8 cellular contexts compared by ENCODE assay signal in the genomic region with DNA sequence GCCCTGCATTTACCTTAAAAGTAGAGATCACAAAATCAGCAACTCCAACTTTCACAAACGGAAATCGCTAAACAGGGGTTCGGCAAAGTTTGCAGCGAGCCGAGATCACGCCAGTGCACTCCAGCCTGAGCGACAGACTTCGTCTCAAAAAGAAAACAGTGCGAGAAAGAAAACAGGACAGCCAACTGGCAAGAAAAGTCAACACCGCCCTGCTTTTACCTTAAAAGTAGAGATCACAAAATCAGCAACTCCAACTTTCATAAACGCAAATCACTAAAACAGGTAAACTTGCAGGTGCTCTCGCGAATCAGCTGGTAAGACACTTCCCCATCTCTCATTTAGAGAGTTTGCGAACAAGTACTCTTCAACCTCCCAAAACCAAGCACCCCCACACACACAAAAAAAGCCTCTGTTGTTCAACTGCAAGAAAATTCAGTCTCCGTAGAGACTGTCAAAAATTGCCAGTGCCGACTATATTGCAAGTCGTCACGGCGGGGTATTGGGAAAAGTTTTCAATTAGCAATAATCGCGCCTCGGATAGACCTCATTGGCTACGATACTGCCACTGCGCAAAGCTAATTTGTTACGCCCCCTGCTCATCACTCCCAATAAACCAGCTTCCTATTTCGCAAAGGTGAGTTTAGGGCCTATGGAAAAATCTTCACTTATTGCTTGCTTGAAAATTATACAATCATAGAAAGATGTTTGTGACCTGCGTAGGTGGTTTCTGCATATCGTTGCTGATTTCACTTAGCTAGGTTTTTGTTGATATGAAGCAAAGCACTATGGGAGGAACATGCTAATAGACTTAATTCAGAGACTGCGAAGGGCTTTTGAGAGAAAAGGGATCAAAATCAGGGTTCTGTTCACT. TPM values are rescaled to one million over a fixed set of nuclear protein-coding genes. Genes with fewer than 3 reads are reported as not detected.
A peak's percentile ranks its signal among the peaks of the same experiment; 100 is the strongest.
DNase-seq lines count a peak whose midpoint lies in the region; ATAC-seq and TF ChIP-seq lines count a peak whose summit lies in the region.

Gene RNU4-1, minus strand, starts transcription at position 577 of the 871 bp plus-strand sequence.

- no peaks in the 10 kb centered on the region for H3K9me3 ChIP-seq in neural progenitor cell (ENCODE audit: low read depth)

- H3K36me3 Mint-ChIP-seq in GM23338 (ENCODE audit: low read depth) (no peaks in the 10 kb centered on the region), neural progenitor cell (no peaks in the 10 kb centered on the region)

- H3K9ac ChIP-seq in neural progenitor cell: peak within 1 kb of the TSS; percentile 98

- peaks cover 3% of the 10 kb centered on the region for H3K27me3 Mint-ChIP-seq in GM23338 (ENCODE audit: insufficient read depth, low read depth, poor library complexity)
- H3K27me3 Mint-ChIP-seq in neural progenitor cell (ENCODE audit: insufficient read depth, low read depth): peaks cover 7% of the 10 kb centered on the region

- peaks cover 12% of the 10 kb centered on the region for H3F3A ChIP-seq in GM23338 (replicated peaks; ENCODE audit: low read depth)
- H3F3A ChIP-seq in neural progenitor cell (ENCODE audit: low read depth): peaks cover 47% of the 10 kb centered on the region

- H3K27ac Mint-ChIP-seq in GM23338 (no peak within 1 kb of the TSS), neural progenitor cell (no peak within 1 kb of the TSS)

- no peak for TF ChIP-seq CTCF in GM23338 (conservative IDR thresholded peaks at IDR 0.05; ENCODE audit: low read depth in 2 of 2)
- no peak for TF ChIP-seq CTCF in foreskin keratinocyte (conservative IDR thresholded peaks at IDR 0.05)
- no peak for TF ChIP-seq CTCF in neural progenitor cell (IDR thresholded peaks at IDR 0.05)

- H3K27me3 ChIP-seq in GM23338 (ENCODE audit: insufficient read depth) (no peaks in the 10 kb centered on the region), foreskin keratinocyte (no peaks in the 10 kb centered on the region), neural progenitor cell (no peaks in the 10 kb centered on the region)

- H3K9me3 Mint-ChIP-seq in GM23338 (no peaks in the 10 kb centered on the region), neural progenitor cell (no peaks in the 10 kb centered on the region)

- H3K36me3 ChIP-seq in GM23338 (ENCODE audit: insufficient read depth) (no peaks in the 10 kb centered on the region), neural progenitor cell (no peaks in the 10 kb centered on the region)

- peak within 1 kb of the TSS; percentile 99 for H3K27ac ChIP-seq in GM23338 (ENCODE audit: low read depth)
- H3K27ac ChIP-seq in foreskin keratinocyte: peak within 1 kb of the TSS; percentile 100
- H3K27ac ChIP-seq in neural progenitor cell: peak within 1 kb of the TSS; percentile 100

- no peaks in the 10 kb centered on the region for H3K9me2 ChIP-seq in GM23338 (ENCODE audit: insufficient read depth)

- H3K4me1 Mint-ChIP-seq in GM23338 (peaks cover 5% of the 10 kb centered on the region), neural progenitor cell (peaks cover 9% of the 10 kb centered on the region)

- no peaks in the 10 kb centered on the region for H4K20me1 ChIP-seq in GM23338 (replicated peaks; ENCODE audit: insufficient read depth)
- H4K20me1 ChIP-seq in neural progenitor cell (ENCODE audit: low read depth): no peaks in the 10 kb centered on the region

- H3K4me3 ChIP-seq in GM23338 (peak within 1 kb of the TSS; percentile 54), neural progenitor cell (peak within 1 kb of the TSS; percentile 49)

- DNase-seq in DMS79 (lab: John Stamatoyannopoulos, UW) (peak; percentile 93), GM23338 (ENCODE audit: low spot score) (peak; percentile 95), M059J (ENCODE audit: low read depth) (peak; percentile 96), SHP77 (lab: John Stamatoyannopoulos, UW) (peak; percentile 97), foreskin keratinocyte (peak; percentile 95 to 98), neural progenitor cell (ENCODE audit: low spot score) (peak; percentile 89), stromal cell of bone marrow (ENCODE audit: low read depth) (peak; percentile 77)
- peak; percentile 58 for DNase-seq in activated T-helper 9 cell treated with anti-CD3 and anti-CD28 coated beads, Interleukin-2, amount 50 U/mL, for 16 hours (ENCODE audit: low read depth)

- H3K79me2 ChIP-seq in GM23338 (replicated peaks; ENCODE audit: insufficient read depth) (no peaks in the 10 kb centered on the region), neural progenitor cell (ENCODE audit: low read depth) (no peaks in the 10 kb centered on the region)

- H3K4me1 ChIP-seq in GM23338 (ENCODE audit: insufficient read depth) (peaks cover 4% of the 10 kb centered on the region; the same call in 1 of the 2 replicates), foreskin keratinocyte (no peaks in the 10 kb centered on the region), neural progenitor cell (peaks cover 6% of the 10 kb centered on the region)

- no peak within 1 kb of the TSS for H2AFZ ChIP-seq in GM23338
- peak within 1 kb of the TSS; percentile 66 for H2AFZ ChIP-seq in neural progenitor cell (replicated peaks)

- H3K4me3 Mint-ChIP-seq in GM23338 (no peak within 1 kb of the TSS), neural progenitor cell (no peak within 1 kb of the TSS)

- peak within 1 kb of the TSS; percentile 75 for H3K4me2 ChIP-seq in GM23338
- peak within 1 kb of the TSS; percentile 74 for H3K4me2 ChIP-seq in neural progenitor cell

- ATAC-seq in GM23338: peak; percentile 54
- peak; percentile 58 for ATAC-seq in foreskin keratinocyte

TF ChIP-seq in GM23338, 12 proteins besides CTCF, POLR2A, EP300 and RAD21:
- TF ChIP-seq ETS1 (IDR thresholded peaks at IDR 0.05) (peak; percentile 95), STAT1 (IDR thresholded peaks at IDR 0.05; ENCODE audit: unreplicated experiment) (no peak), EZH2 (IDR thresholded peaks at IDR 0.05; ENCODE audit: low read depth, unreplicated experiment) (no peak), EZH2phosphoT487 (IDR thresholded peaks at IDR 0.05; ENCODE audit: unreplicated experiment) (no peak), ZNF114 (CRISPR knock-in tag; IDR thresholded peaks at IDR 0.05) (no peak), POLR2AphosphoS5 (IDR thresholded peaks at IDR 0.05; ENCODE audit: low read depth) (peak; percentile 100), ZNF331 (CRISPR knock-in tag; IDR thresholded peaks at IDR 0.05; ENCODE audit: low read depth) (0 out of 2 replicates have a peak, but pooled peaks have one; percentile 4), JUNB (IDR thresholded peaks at IDR 0.05; ENCODE audit: unreplicated experiment) (no peak), NANOG (IDR thresholded peaks at IDR 0.05; ENCODE audit: borderline replicate concordance) (0 out of 2 replicates have a peak, but pooled peaks have one; percentile 19), CREB1 (CRISPR knock-in tag; IDR thresholded peaks at IDR 0.05; ENCODE audit: low read depth) (peak; percentile 72)
- TF ChIP-seq, protein P1, sequence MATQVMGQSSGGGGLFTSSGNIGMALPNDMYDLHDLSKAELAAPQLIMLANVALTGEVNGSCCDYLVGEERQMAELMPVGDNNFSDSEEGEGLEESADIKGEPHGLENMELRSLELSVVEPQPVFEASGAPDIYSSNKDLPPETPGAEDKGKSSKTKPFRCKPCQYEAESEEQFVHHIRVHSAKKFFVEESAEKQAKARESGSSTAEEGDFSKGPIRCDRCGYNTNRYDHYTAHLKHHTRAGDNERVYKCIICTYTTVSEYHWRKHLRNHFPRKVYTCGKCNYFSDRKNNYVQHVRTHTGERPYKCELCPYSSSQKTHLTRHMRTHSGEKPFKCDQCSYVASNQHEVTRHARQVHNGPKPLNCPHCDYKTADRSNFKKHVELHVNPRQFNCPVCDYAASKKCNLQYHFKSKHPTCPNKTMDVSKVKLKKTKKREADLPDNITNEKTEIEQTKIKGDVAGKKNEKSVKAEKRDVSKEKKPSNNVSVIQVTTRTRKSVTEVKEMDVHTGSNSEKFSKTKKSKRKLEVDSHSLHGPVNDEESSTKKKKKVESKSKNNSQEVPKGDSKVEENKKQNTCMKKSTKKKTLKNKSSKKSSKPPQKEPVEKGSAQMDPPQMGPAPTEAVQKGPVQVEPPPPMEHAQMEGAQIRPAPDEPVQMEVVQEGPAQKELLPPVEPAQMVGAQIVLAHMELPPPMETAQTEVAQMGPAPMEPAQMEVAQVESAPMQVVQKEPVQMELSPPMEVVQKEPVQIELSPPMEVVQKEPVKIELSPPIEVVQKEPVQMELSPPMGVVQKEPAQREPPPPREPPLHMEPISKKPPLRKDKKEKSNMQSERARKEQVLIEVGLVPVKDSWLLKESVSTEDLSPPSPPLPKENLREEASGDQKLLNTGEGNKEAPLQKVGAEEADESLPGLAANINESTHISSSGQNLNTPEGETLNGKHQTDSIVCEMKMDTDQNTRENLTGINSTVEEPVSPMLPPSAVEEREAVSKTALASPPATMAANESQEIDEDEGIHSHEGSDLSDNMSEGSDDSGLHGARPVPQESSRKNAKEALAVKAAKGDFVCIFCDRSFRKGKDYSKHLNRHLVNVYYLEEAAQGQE (IDR thresholded peaks at IDR 0.05; ENCODE audit: unreplicated experiment): no peak

RNA-seq across cellular contexts. Expression of gene RNU4-1, which starts in this region (rescaled TPM):
- under 0.01 TPM in 1 of 2 replicates, not detected in the other for total RNA-seq in GM23338 (2014; rRNA removed; shearing (Covaris generic))
- polyA plus RNA-seq in GM23338 (2016; fragmentation: Nextera tagmentation; extraction: Ambion mirVana): 6.0 and 6.4 TPM in 2 replicates
- under 0.01 TPM in 1 of 2 replicates, not detected in the other for total RNA-seq in M059J (2014; rRNA removed; shearing (Covaris generic))
- total RNA-seq in foreskin keratinocyte: 4,069 and 6,144 TPM in 2 replicates
- not detected in 2 replicates for polyA plus RNA-seq in foreskin keratinocyte
- total RNA-seq in neural progenitor cell (ENCODE audit: low replicate concordance): under 0.01 TPM in 2 replicates

Comparison
In these comparisons a context has a peak if more than half of its experiments do, and no peak if none do; other contexts are left out.
1. Peak in every context shown above with its lines: DNase-seq, ATAC-seq, H3K4me3 ChIP-seq and H3K27ac ChIP-seq.
2. RNA of gene RNU4-1 (total RNA-seq): 4,069 to 6,144 TPM in foreskin keratinocyte; under 0.01 TPM in GM23338, under 0.01 TPM in M059J and under 0.01 TPM in neural progenitor cell; every median in the first group is over 1,000 times any median in the second.
3. Peak in DNase-seq in M059J; RNA of the gene not detected or under 1 TPM.
4. Peak in DNase-seq, H3K4me3 ChIP-seq, H3K27ac ChIP-seq, H3K9ac ChIP-seq and H3K4me2 ChIP-seq in neural progenitor cell; RNA of the gene not detected or under 1 TPM.